In the genomic region with DNA sequence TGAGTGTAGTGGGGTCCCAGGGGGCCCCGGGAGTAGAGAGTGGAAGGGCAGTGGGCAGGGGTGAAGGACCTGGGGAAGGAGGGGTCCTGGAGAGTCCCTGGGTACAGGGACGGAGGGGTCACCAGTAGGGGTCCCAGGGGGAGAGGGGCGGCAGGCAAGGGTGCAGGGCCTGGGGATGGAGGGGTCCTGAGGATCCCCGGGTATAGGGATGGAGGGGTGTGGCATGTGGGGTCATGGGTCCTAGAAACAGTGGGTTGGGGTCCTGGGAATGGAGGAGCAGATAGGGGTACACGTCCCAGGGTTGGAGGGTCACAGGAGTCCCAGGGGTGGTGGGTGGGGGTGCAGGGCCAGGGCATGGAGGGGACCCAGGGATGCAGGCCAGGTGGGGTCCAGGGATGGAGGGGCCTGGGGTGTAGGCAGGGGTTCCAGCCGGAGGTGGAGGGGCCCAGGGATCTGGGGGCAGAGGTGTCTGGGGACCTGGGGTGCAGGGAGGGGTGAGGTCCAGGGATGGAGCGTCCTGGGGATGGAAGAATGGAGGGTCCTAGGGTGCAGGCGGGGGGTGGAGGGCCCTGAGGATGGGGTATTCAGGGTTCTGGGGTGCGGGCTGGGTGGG, we compare ENCODE assay signal across 9 cellular contexts. TPM values are rescaled to one million over a fixed set of nuclear protein-coding genes. Genes with fewer than 3 reads are reported as not detected.
DNase-seq lines count a peak whose midpoint lies in the region; ATAC-seq and TF ChIP-seq lines count a peak whose summit lies in the region.
"Had no signal": no experiment of that assay in that cellular context is flagged by ENCODE, and none has a peak within 500 bp of the region (broad histone marks: within the 10 kb centered on the region; RNA-seq: fewer than 3 reads in every experiment).

No MANE protein-coding gene starts in this region.

- H3K36me3 ChIP-seq in fibroblast of lung (ENCODE audit: control insufficient read depth, insufficient read depth, low read length) = peaks cover 3% of the 10 kb centered on the region
- no peaks in the 10 kb centered on the region for H3K36me3 ChIP-seq in gastrocnemius medialis

- no peaks in the 10 kb centered on the region for H3K36me3 Mint-ChIP-seq in T-helper 17 cell (ENCODE audit: low read depth)

- H3K27ac ChIP-seq in fibroblast of lung (ENCODE audit: insufficient read depth, low read length) = no peak overlapping the region
- peak overlapping the region in 3 of 4 donors; percentile 56 to 81 (median 69) for H3K27ac ChIP-seq in gastrocnemius medialis

- H3K27me3 Mint-ChIP-seq in T-helper 17 cell = no peaks in the 10 kb centered on the region

- H3K4me3 Mint-ChIP-seq in T-helper 17 cell = peak overlapping the region; percentile 87

- peaks cover 22% of the 10 kb centered on the region for H3K79me2 ChIP-seq in fibroblast of lung (ENCODE audit: control insufficient read depth, insufficient read depth, low read length)

- no peak overlapping the region for H3K27ac Mint-ChIP-seq in T-helper 17 cell

- ATAC-seq in T-helper 17 cell = no peak
- no peak for ATAC-seq in gastrocnemius medialis

- intact Hi-C loops in gastrocnemius medialis (cut with DNase I; ENCODE audit: low total_unique reads) = loop anchor here (5.0 kb wide), 1 partner anchor 87 kb away; no protein-coding TSS in a partner anchor

- no peak for DNase-seq in GM12864 (ENCODE audit: low read depth)
- DNase-seq in T-helper 17 cell = no peak
- DNase-seq in fibroblast of lung (ENCODE audit: low read depth in 2 of 2) = no peak
- no peak for DNase-seq in gastrocnemius medialis
- no peak for DNase-seq in islet precursor cell
- no peak for DNase-seq in erythroblast (lab: John Stamatoyannopoulos, UW)
- DNase-seq in NCI-H446 (lab: John Stamatoyannopoulos, UW) = no peak
- no peak for DNase-seq in NCI-H1930 (lab: John Stamatoyannopoulos, UW)
- DNase-seq: stimulated activated naive CD4-positive, alpha-beta T cell treated with Interleukin-2 at 50 U/mL for 16 hours had no signal

- no peaks in the 10 kb centered on the region for H3K27me3 ChIP-seq in fibroblast of lung (ENCODE audit: control insufficient read depth, insufficient read depth, low read length)
- H3K27me3 ChIP-seq in gastrocnemius medialis = no peaks in the 10 kb centered on the region

- H3K4me1 ChIP-seq in fibroblast of lung (ENCODE audit: control insufficient read depth, extremely low read depth, insufficient read depth, low read length) = no peaks in the 10 kb centered on the region
- peaks cover 12 to 28% of the 10 kb centered on the region in 2 donors for H3K4me1 ChIP-seq in gastrocnemius medialis

- no peak for TF ChIP-seq POLR2A in gastrocnemius medialis (IDR thresholded peaks at IDR 0.05)
- no peak for TF ChIP-seq POLR2A in erythroblast (IDR thresholded peaks at IDR 0.05; ENCODE audit: low read length)

- no peaks in the 10 kb centered on the region for H4K20me1 ChIP-seq in fibroblast of lung (ENCODE audit: control insufficient read depth, extremely low read depth, insufficient read depth, low read length)

- H3K9me3 ChIP-seq in T-helper 17 cell (ENCODE audit: control insufficient read depth, low read length, poor library complexity, severe bottlenecking) (no peaks in the 10 kb centered on the region), fibroblast of lung (ENCODE audit: control insufficient read depth, insufficient read depth, low read depth, low read length) (no peaks in the 10 kb centered on the region), gastrocnemius medialis (no peaks in the 10 kb centered on the region)

- H3K4me3 ChIP-seq in GM12864 (ENCODE audit: low read depth, low read length) = peak overlapping the region; percentile 74; the same call in 1 of the 2 replicates
- peak overlapping the region; percentile 59 to 68 (median 62) for H3K4me3 ChIP-seq in fibroblast of lung (replicated peaks in 1 of 4; ENCODE audit: control extremely low read depth in 1 of 4, insufficient read depth in 1 of 4, low read depth in 3 of 4, low read length in 4 of 4)
- H3K4me3 ChIP-seq in gastrocnemius medialis = peak overlapping the region in 3 of 4 donors; percentile 60 to 67 (median 64)

- no peak overlapping the region for H2AFZ ChIP-seq in fibroblast of lung (ENCODE audit: low read length)

- H3K4me1 Mint-ChIP-seq in T-helper 17 cell = peaks cover 21% of the 10 kb centered on the region

- H3K9ac ChIP-seq in fibroblast of lung (ENCODE audit: insufficient read depth, low read length) = no peak overlapping the region

- in situ Hi-C loops in gastrocnemius medialis (cut with MboI; ENCODE audit: low sequenced_read_pairs in 4 of 4) = no loop called here

- H3K4me2 ChIP-seq in fibroblast of lung (ENCODE audit: extremely low read depth, insufficient read depth, low read length) = peak overlapping the region; percentile 51

- TF ChIP-seq CTCF in GM12864 (IDR thresholded peaks at IDR 0.05; ENCODE audit: low read depth, low read length, missing control alignments) (no peak), fibroblast of lung (conservative IDR thresholded peaks at IDR 0.05 in 1 of 2, IDR thresholded peaks at IDR 0.05 in 1 of 2; ENCODE audit: low read depth in 1 of 2, low read length in 2 of 2) (no peak), gastrocnemius medialis (IDR thresholded peaks at IDR 0.05 in 4 of 5, conservative IDR thresholded peaks at IDR 0.05 in 1 of 5) (no peak)

RNA-seq across cellular contexts. Expression of a gene that starts 1.3 kb away (rescaled TPM):
- total RNA-seq in T-helper 17 cell = 10 to 100 TPM; 53.4 to 64.6 TPM
- total RNA-seq in fibroblast of lung = 54.7 and 70.2 TPM in 2 replicates
- 14.0 and 19.1 TPM in 2 replicates for polyA plus RNA-seq in fibroblast of lung
- 63.7 and 82.3 TPM in 2 replicates for polyA plus RNA-seq in fibroblast of lung (2012)
- 105 and 111 TPM in 2 replicates for polyA minus RNA-seq in fibroblast of lung (ENCODE audit: low replicate concordance)
- total RNA-seq in gastrocnemius medialis = 10 to 100 TPM; 54.6 to 82.9 (median 63.6) TPM

RNA-seq across cellular contexts. Expression of a gene that starts 36.9 kb away (rescaled TPM):
- 100 to 1,000 TPM; 256 to 288 TPM for total RNA-seq in T-helper 17 cell
- total RNA-seq in fibroblast of lung = 367 and 409 TPM in 2 replicates
- polyA plus RNA-seq in fibroblast of lung = 21.0 and 24.7 TPM in 2 replicates
- 37.7 and 44.0 TPM in 2 replicates for polyA plus RNA-seq in fibroblast of lung (2012)
- 36.5 and 64.5 TPM in 2 replicates for polyA minus RNA-seq in fibroblast of lung (ENCODE audit: low replicate concordance)
- 1,000 to 10,000 TPM; 1,858 to 2,149 (median 1,965) TPM for total RNA-seq in gastrocnemius medialis
